In genomic region chr3:194147679-194148078, GRCh38 we compare ENCODE assay signal across 22 cellular contexts.
"Had no signal": no experiment of that assay in that cellular context is flagged by ENCODE, and none has a peak within 500 bp of the region (broad histone marks: within the 10 kb centered on the region; RNA-seq: fewer than 3 reads in every experiment).

No MANE protein-coding gene starts in this region.

- H3K36me3 Mint-ChIP-seq: natural killer cell; stimulated activated memory B cell treated with anti-CD40 and anti-IgM and Interleukin-4, amounts not matched to agents 10 μg/mL and 1 μg/mL and 100 μg/mL, for 72 hours had no signal

- DNase-seq: cortex of kidney; effector memory CD8-positive, alpha-beta T cell; erythroblast; esophagus squamous epithelium; glutamatergic neuron; heart right ventricle; left lung; mesendoderm; natural killer cell; psoas muscle; spleen; stimulated activated CD4-positive, alpha-beta T cell treated with anti-CD3 and anti-CD28 coated beads, Interleukin-4, amount 100 ng/mL, for 4 hours; stimulated activated naive CD8-positive, alpha-beta T cell treated with anti-CD3 and anti-CD28 coated beads, Interleukin-15, amount 100 ng/mL, for 72 hours; transverse colon; upper lobe of right lung; uterus had no signal

- H3K4me3 ChIP-seq: esophagus squamous epithelium, heart right ventricle, left lung, psoas muscle, skin epidermis, spleen, suprapubic skin, transverse colon, upper lobe of right lung, uterus had no signal

- H3K27ac ChIP-seq: esophagus squamous epithelium, heart right ventricle, left lung, psoas muscle, skin epidermis, spleen, suprapubic skin, transverse colon, upper lobe of right lung, uterus had no signal

- H3K4me3 Mint-ChIP-seq: effector memory CD8-positive, alpha-beta T cell; natural killer cell; neural crest cell; stimulated activated memory B cell treated with anti-CD40 and anti-IgM and Interleukin-4, amounts not matched to agents 10 μg/mL and 1 μg/mL and 100 μg/mL, for 72 hours; stimulated activated naive CD8-positive, alpha-beta T cell treated with anti-CD3 and anti-CD28 coated beads, Interleukin-15, amount 100 ng/mL, for 72 hours had no signal

- ATAC-seq: effector memory CD8-positive, alpha-beta T cell; left lung; natural killer cell; psoas muscle; stimulated activated memory B cell treated with anti-CD40 and anti-IgM and Interleukin-4, amounts not matched to agents 10 μg/mL and 1 μg/mL and 100 μg/mL, for 72 hours; stimulated activated naive CD8-positive, alpha-beta T cell treated with anti-CD3 and anti-CD28 coated beads, Interleukin-15, amount 100 ng/mL, for 72 hours; upper lobe of right lung had no signal

- H3K36me3 ChIP-seq: esophagus squamous epithelium, heart right ventricle, left lung, spleen, suprapubic skin, transverse colon, upper lobe of right lung, uterus had no signal

- FAIRE-seq: endometrium, islet of Langerhans had no signal

- H3K9me3 Mint-ChIP-seq: effector memory CD8-positive, alpha-beta T cell; natural killer cell; neural crest cell; stimulated activated memory B cell treated with anti-CD40 and anti-IgM and Interleukin-4, amounts not matched to agents 10 μg/mL and 1 μg/mL and 100 μg/mL, for 72 hours; stimulated activated naive CD8-positive, alpha-beta T cell treated with anti-CD3 and anti-CD28 coated beads, Interleukin-15, amount 100 ng/mL, for 72 hours had no signal

- H3K27me3 ChIP-seq: esophagus squamous epithelium, suprapubic skin, transverse colon, upper lobe of right lung, uterus had no signal

- H3K4me1 Mint-ChIP-seq: natural killer cell; stimulated activated memory B cell treated with anti-CD40 and anti-IgM and Interleukin-4, amounts not matched to agents 10 μg/mL and 1 μg/mL and 100 μg/mL, for 72 hours; stimulated activated naive CD8-positive, alpha-beta T cell treated with anti-CD3 and anti-CD28 coated beads, Interleukin-15, amount 100 ng/mL, for 72 hours had no signal

- H3K9me3 ChIP-seq: esophagus squamous epithelium, heart right ventricle, left lung, psoas muscle, spleen, suprapubic skin, transverse colon, upper lobe of right lung, uterus had no signal

- H3K27ac Mint-ChIP-seq: effector memory CD8-positive, alpha-beta T cell; natural killer cell; stimulated activated memory B cell treated with anti-CD40 and anti-IgM and Interleukin-4, amounts not matched to agents 10 μg/mL and 1 μg/mL and 100 μg/mL, for 72 hours; stimulated activated naive CD8-positive, alpha-beta T cell treated with anti-CD3 and anti-CD28 coated beads, Interleukin-15, amount 100 ng/mL, for 72 hours had no signal
